25 cellular contexts compared by ENCODE assay signal in the genomic region with DNA sequence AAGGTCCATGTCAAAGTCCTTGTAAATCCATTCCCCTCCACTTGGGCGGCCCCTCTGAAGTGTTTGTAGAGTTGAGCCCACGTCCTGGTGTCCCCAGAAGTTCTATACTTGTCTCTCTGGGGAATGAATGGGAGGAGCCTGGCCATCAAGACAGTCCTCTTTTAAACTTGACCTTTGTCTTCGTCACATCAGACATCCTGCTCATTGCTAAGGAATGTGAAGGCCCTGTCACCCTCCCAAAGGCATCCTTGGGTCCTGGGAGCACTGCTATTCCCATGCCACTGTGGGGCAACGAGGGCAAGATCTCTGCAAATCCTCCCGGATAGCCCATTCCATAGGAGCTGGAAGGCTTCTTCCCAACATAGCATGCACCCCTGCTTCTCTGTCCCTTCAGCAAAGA.
"Had no signal": no experiment of that assay in that cellular context is flagged by ENCODE, and none has a peak within 500 bp of the region (broad histone marks: within the 10 kb centered on the region; RNA-seq: fewer than 3 reads in every experiment).

No MANE protein-coding gene starts in this region.

- H3K4me3 Mint-ChIP-seq: activated CD4-positive, alpha-beta memory T cell treated with anti-CD3 and anti-CD28 coated beads, Interleukin-2, amount 10 ng/mL, durations not matched to agents 7 days and 5 days; activated naive CD4-positive, alpha-beta T cell treated with anti-CD3 and anti-CD28 coated beads for 36 hours; activated T-cell treated with anti-CD3 and anti-CD28 coated beads, Interleukin-2, amount 50 U/mL, for 72 hours; brain; dendritic cell treated with granulocyte-macrophage colony-stimulating factor and Interleukin-4, amounts not matched to agents 40 ng/mL and 50 ng/mL, for 4 days; naive thymus-derived CD4-positive, alpha-beta T cell; neural crest cell; stimulated activated memory B cell treated with anti-CD40 and anti-IgM and Interleukin-4, amounts not matched to agents 10 μg/mL and 1 μg/mL and 100 μg/mL, for 72 hours had no signal

- DNase-seq: activated CD4-positive, alpha-beta memory T cell treated with anti-CD3 and anti-CD28 coated beads, Interleukin-2, amount 10 ng/mL, durations not matched to agents 7 days and 5 days; activated CD4-positive, alpha-beta T cell treated with anti-CD3 and anti-CD28 coated beads for 4 hours; activated CD4-positive, CD25-positive, alpha-beta regulatory T cell; activated effector memory CD4-positive, alpha-beta T cell treated with Interleukin-2 at 50 U/mL for 16 hours; activated naive CD4-positive, alpha-beta T cell treated with anti-CD3 and anti-CD28 coated beads for 36 hours; activated T-cell treated with anti-CD3 and anti-CD28 coated beads, Interleukin-2, amount 50 U/mL, for 72 hours; effector CD4-positive, alpha-beta T cell; foreskin keratinocyte; kidney; naive thymus-derived CD4-positive, alpha-beta T cell; occipital lobe; right lobe of liver; small intestine; stimulated activated CD4-positive, alpha-beta T cell treated with anti-CD3 and anti-CD28 coated beads, Interleukin-2, amount 100 ng/mL, for 24 hours; stomach; T1000 had no signal

- H3K36me3 Mint-ChIP-seq: brain; naive thymus-derived CD4-positive, alpha-beta T cell; stimulated activated memory B cell treated with anti-CD40 and anti-IgM and Interleukin-4, amounts not matched to agents 10 μg/mL and 1 μg/mL and 100 μg/mL, for 72 hours had no signal

- H3K36me3 ChIP-seq: right lobe of liver, stomach, suprapubic skin, vagina had no signal

- H3K9me3 Mint-ChIP-seq: activated CD4-positive, alpha-beta memory T cell treated with anti-CD3 and anti-CD28 coated beads, Interleukin-2, amount 10 ng/mL, durations not matched to agents 7 days and 5 days; activated naive CD4-positive, alpha-beta T cell treated with anti-CD3 and anti-CD28 coated beads for 36 hours; brain; dendritic cell treated with granulocyte-macrophage colony-stimulating factor and Interleukin-4, amounts not matched to agents 40 ng/mL and 50 ng/mL, for 4 days; neural crest cell; stimulated activated memory B cell treated with anti-CD40 and anti-IgM and Interleukin-4, amounts not matched to agents 10 μg/mL and 1 μg/mL and 100 μg/mL, for 72 hours had no signal

- H3K27ac Mint-ChIP-seq: activated CD4-positive, alpha-beta memory T cell treated with anti-CD3 and anti-CD28 coated beads, Interleukin-2, amount 10 ng/mL, durations not matched to agents 7 days and 5 days; activated naive CD4-positive, alpha-beta T cell treated with anti-CD3 and anti-CD28 coated beads for 36 hours; activated T-cell treated with anti-CD3 and anti-CD28 coated beads, Interleukin-2, amount 50 U/mL, for 72 hours; brain; dendritic cell treated with granulocyte-macrophage colony-stimulating factor and Interleukin-4, amounts not matched to agents 40 ng/mL and 50 ng/mL, for 4 days; naive thymus-derived CD4-positive, alpha-beta T cell; stimulated activated memory B cell treated with anti-CD40 and anti-IgM and Interleukin-4, amounts not matched to agents 10 μg/mL and 1 μg/mL and 100 μg/mL, for 72 hours had no signal

- ATAC-seq: activated T-cell treated with anti-CD3 and anti-CD28 coated beads, Interleukin-2, amount 50 U/mL, for 72 hours; foreskin keratinocyte; left lobe of liver; naive thymus-derived CD4-positive, alpha-beta T cell; right lobe of liver; stimulated activated memory B cell treated with anti-CD40 and anti-IgM and Interleukin-4, amounts not matched to agents 10 μg/mL and 1 μg/mL and 100 μg/mL, for 72 hours had no signal

- FAIRE-seq: endometrium, kidney, small intestine had no signal

- H3K27me3 ChIP-seq: foreskin keratinocyte, right lobe of liver, stomach, suprapubic skin, vagina had no signal

- H3K4me3 ChIP-seq: lung, right lobe of liver, stomach, suprapubic skin, vagina had no signal

- H3K9me3 ChIP-seq: right lobe of liver, stomach, suprapubic skin, vagina had no signal

- H3K27ac ChIP-seq: foreskin keratinocyte, right lobe of liver, stomach, suprapubic skin, vagina had no signal

- H3K4me1 Mint-ChIP-seq: activated CD4-positive, alpha-beta memory T cell treated with anti-CD3 and anti-CD28 coated beads, Interleukin-2, amount 10 ng/mL, durations not matched to agents 7 days and 5 days; naive thymus-derived CD4-positive, alpha-beta T cell; stimulated activated memory B cell treated with anti-CD40 and anti-IgM and Interleukin-4, amounts not matched to agents 10 μg/mL and 1 μg/mL and 100 μg/mL, for 72 hours had no signal

- H3K4me1 ChIP-seq: foreskin keratinocyte, right lobe of liver, suprapubic skin, vagina had no signal
